Comparison of ENCODE assay signal across 8 cellular contexts in genomic region chr12:51972849-51973273, GRCh38. TPM values are rescaled to one million over a fixed set of nuclear protein-coding genes. Genes with fewer than 3 reads are reported as not detected.
A peak's percentile ranks its signal among the peaks of the same experiment; 100 is the strongest.
DNase-seq lines count a peak whose midpoint lies in the region; ATAC-seq and TF ChIP-seq lines count a peak whose summit lies in the region.

No MANE protein-coding gene starts in this region.

- TF ChIP-seq EP300 in stomach (IDR thresholded peaks at IDR 0.05), result no peak

- no peak overlapping the region for H3K27ac ChIP-seq in CD8-positive, alpha-beta T cell (ENCODE audit: low read depth, low read length)
- peak overlapping the region in 4 of 5 donors; percentile 32 to 76 (median 56) for H3K27ac ChIP-seq in stomach

- peak overlapping the region; percentile 19 for H3K4me3 Mint-ChIP-seq in CD8-positive, alpha-beta T cell

- TF ChIP-seq CTCF in CD8-positive, alpha-beta T cell (IDR thresholded peaks at IDR 0.05), result no peak
- TF ChIP-seq CTCF in choroid plexus epithelial cell (conservative IDR thresholded peaks at IDR 0.05; ENCODE audit: low read depth, low read length) (no peak), stomach (IDR thresholded peaks at IDR 0.05) (no peak)

- H3K4me1 Mint-ChIP-seq in CD8-positive, alpha-beta T cell (ENCODE audit: low read depth), result peaks cover 67% of the 10 kb centered on the region

- CTCF ChIA-PET in CD8-positive, alpha-beta T cell (lab: Charles Lee), result interaction anchor here (5.3 kb wide), 1 partner anchor 52 kb away, joined by 39 read pairs; no protein-coding TSS in a partner anchor

- no peak overlapping the region for H3K4me3 ChIP-seq in CD8-positive, alpha-beta T cell (ENCODE audit: low read depth, low read length)
- H3K4me3 ChIP-seq in choroid plexus epithelial cell (ENCODE audit: low read depth, low read length), result no peak overlapping the region
- H3K4me3 ChIP-seq in stomach, result no peak overlapping the region

- intact Hi-C loops in CD8-positive, alpha-beta T cell (cut with DNase I, micrococcal nuclease), result no loop called here
- intact Hi-C loops in stomach (cut with DNase I; ENCODE audit: low total_unique reads), result no loop called here

- 20 to 36% (median 27%) methylated on average over 9 of the region's 9 CpGs for WGBS in stomach, 5 donors

- H3K4me1 ChIP-seq in CD8-positive, alpha-beta T cell (ENCODE audit: insufficient read depth, low read length), result peaks cover 61% of the 10 kb centered on the region
- peaks cover 51 to 73% (median 55%) of the 10 kb centered on the region in 4 donors for H3K4me1 ChIP-seq in stomach

- ATAC-seq in CD8-positive, alpha-beta T cell, result peak; percentile 68
- ATAC-seq in HG02610 (IDR thresholded peaks at IDR 0.05; ENCODE audit: unreplicated experiment), result no peak
- no peak for ATAC-seq in HG03571 (IDR thresholded peaks at IDR 0.05; ENCODE audit: unreplicated experiment)

- no peak for TF ChIP-seq POLR2A in stomach (IDR thresholded peaks at IDR 0.05)

- peak; percentile 13 to 66 (median 55) for DNase-seq in CD8-positive, alpha-beta T cell
- peak; percentile 38 for DNase-seq in T-helper 9 cell
- peak; percentile 91 for DNase-seq in choroid plexus epithelial cell (ENCODE audit: low read depth)
- DNase-seq in mucosa of gallbladder (ENCODE audit: low spot score), result peak; percentile 28
- DNase-seq in stomach, result peak; percentile 44
- no peak for DNase-seq in NCI-H2029 treated with DMSO at 0.1 percent for 48 hours (lab: John Stamatoyannopoulos, UW)

- no peaks in the 10 kb centered on the region for H3K27me3 Mint-ChIP-seq in CD8-positive, alpha-beta T cell (ENCODE audit: low read depth)

- peaks cover 23% of the 10 kb centered on the region for H3K36me3 Mint-ChIP-seq in CD8-positive, alpha-beta T cell

- no peaks in the 10 kb centered on the region for H3K9me3 Mint-ChIP-seq in CD8-positive, alpha-beta T cell

- POLR2A ChIA-PET in CD8-positive, alpha-beta T cell (lab: Charles Lee), result no interaction called here

- H3K27ac Mint-ChIP-seq in CD8-positive, alpha-beta T cell, result peak overlapping the region; percentile 24

- no peaks in the 10 kb centered on the region for H3K36me3 ChIP-seq in CD8-positive, alpha-beta T cell (ENCODE audit: insufficient read depth, low read length)
- H3K36me3 ChIP-seq in stomach, result peaks cover 16 to 29% (median 27%) of the 10 kb centered on the region in 4 donors

- H3K27me3 ChIP-seq in CD8-positive, alpha-beta T cell (ENCODE audit: insufficient read depth, low read length), result no peaks in the 10 kb centered on the region
- no peaks in the 10 kb centered on the region for H3K27me3 ChIP-seq in stomach

- no peaks in the 10 kb centered on the region for H3K9me3 ChIP-seq in CD8-positive, alpha-beta T cell (ENCODE audit: low read length)
- H3K9me3 ChIP-seq in stomach, result no peaks in the 10 kb centered on the region

RNA-seq across cellular contexts. Expression of gene ACVR1B, which starts 21.4 kb away (rescaled TPM):
- 10 to 100 TPM; 12.0 to 13.7 TPM for total RNA-seq in CD8-positive, alpha-beta T cell
- total RNA-seq in mucosa of gallbladder (49.8 TPM), stomach (10 to 100 TPM; 23.9 to 53.1 (median 31.3) TPM)
- polyA plus RNA-seq in stomach, result 1 to 10 TPM; 8.3 to 9.5 (median 9.1) TPM

RNA-seq across cellular contexts. Expression of gene TAMALIN, which starts 33.9 kb away (rescaled TPM):
- 100 to 1,000 TPM; 603 to 632 TPM for total RNA-seq in CD8-positive, alpha-beta T cell
- total RNA-seq in mucosa of gallbladder, result 23.9 TPM
- 10 to 100 TPM in 2 of 5 donors, 1 to 10 TPM in 2, not detected in 1; 2.7 to 61.3 (median 16.6) TPM for total RNA-seq in stomach
- polyA plus RNA-seq in stomach, result 10 to 100 TPM in 2 of 3 donors, 1 to 10 TPM in 1; 6.4 to 17.0 (median 16.3) TPM

Comparison
In these comparisons a context has a peak if more than half of its experiments do, and no peak if none do; other contexts are left out.
1. RNA of gene TAMALIN, which starts 33.9 kb away (total RNA-seq): 603 to 632 TPM in CD8-positive, alpha-beta T cell; 23.9 TPM in mucosa of gallbladder (single experiment) and 2.7 to 61.3 TPM in stomach; every median in the first group is over 4 times any median in the second.